ENCODE assay signal across 8 cellular contexts in genomic region chr17:27430882-27431491, GRCh38. TPM values are rescaled to one million over a fixed set of nuclear protein-coding genes. Genes with fewer than 3 reads are reported as not detected.
DNase-seq lines count a peak whose midpoint lies in the region; ATAC-seq and TF ChIP-seq lines count a peak whose summit lies in the region.

No MANE protein-coding gene starts in this region.

- H3K4me1 ChIP-seq in right cardiac atrium (ENCODE audit: control insufficient read depth, insufficient read depth, low read length) (no peaks in the 10 kb centered on the region), transverse colon (no peaks in the 10 kb centered on the region)

- 79% methylated on average over 10 of the region's 10 CpGs for WGBS in right cardiac atrium
- 76 to 92% methylated on average over 5 to 10 of the region's 10 CpGs for WGBS in transverse colon (ENCODE audit: low coverage in 1 of 2), 2 donors

- ATAC-seq in right cardiac atrium (peak; percentile 52 to 54), HG02840 (IDR thresholded peaks at IDR 0.05; ENCODE audit: low FRiP score, unreplicated experiment) (no peak), GM21367 (IDR thresholded peaks at IDR 0.05; ENCODE audit: unreplicated experiment) (no peak), sciatic nerve (no peak)

- TF ChIP-seq CTCF in AG04450 (IDR thresholded peaks at IDR 0.05; ENCODE audit: low read depth, low read length) (peak; percentile 81), VCaP (conservative IDR thresholded peaks at IDR 0.05) (peak; percentile 88), transverse colon (IDR thresholded peaks at IDR 0.05) (peak; percentile 42 to 54 (median 50))

- TF ChIP-seq EP300 in transverse colon (IDR thresholded peaks at IDR 0.05; ENCODE audit: low read depth): no peak

- in situ Hi-C loops in transverse colon (cut with MboI; ENCODE audit: low pct_ligation_motif_present in 1 of 4, low pct_unique_long_range_greater_than_20kb in 1 of 4, low sequenced_read_pairs in 3 of 4): no loop called here

- intact Hi-C loops in right cardiac atrium (cut with DNase I): loop anchor here in 1 of 4 donors (5.0 kb wide), 1 partner anchor 79 kb away; no protein-coding TSS in a partner anchor
- intact Hi-C loops in transverse colon (cut with DNase I; ENCODE audit: low total_unique reads): no loop called here
- intact Hi-C loops in sciatic nerve (cut with DNase I): no loop called here

- no peak for TF ChIP-seq POLR2A in transverse colon (IDR thresholded peaks at IDR 0.05)

- no peaks in the 10 kb centered on the region; the same call in 1 of the 2 replicates for H3K9me3 ChIP-seq in AG04450 (ENCODE audit: control insufficient read depth, insufficient read depth, low read length)
- no peaks in the 10 kb centered on the region for H3K9me3 ChIP-seq in right cardiac atrium (ENCODE audit: control insufficient read depth, low read length)
- no peaks in the 10 kb centered on the region for H3K9me3 ChIP-seq in transverse colon

- DNase-seq in AG04450 (ENCODE audit: low read depth, low spot score) (no peak), H7 (peak; percentile 76), right cardiac atrium (peak in 1 of 3 donors; percentile 78), transverse colon (peak; percentile 28), sciatic nerve (ENCODE audit: low spot score) (no peak)

- H3K36me3 ChIP-seq in H7 (replicated peaks; ENCODE audit: control insufficient read depth, insufficient read depth, low read length) (no peaks in the 10 kb centered on the region), transverse colon (no peaks in the 10 kb centered on the region)

- H3K4me3 ChIP-seq in AG04450 (ENCODE audit: low read depth, low read length) (no peak overlapping the region), H7 (ENCODE audit: insufficient read depth, low read depth, low read length) (no peak overlapping the region), right cardiac atrium (ENCODE audit: low read length) (no peak overlapping the region), transverse colon (no peak overlapping the region)

- POLR2A ChIA-PET in AG04450 (lab: Yijun Ruan, JAX): no interaction called here

- no peaks in the 10 kb centered on the region for H3K27me3 ChIP-seq in AG04450 (ENCODE audit: control insufficient read depth, insufficient read depth, low read length)
- H3K27me3 ChIP-seq in H7 (ENCODE audit: control insufficient read depth, insufficient read depth, low read length): no peaks in the 10 kb centered on the region
- no peaks in the 10 kb centered on the region for H3K27me3 ChIP-seq in right cardiac atrium (ENCODE audit: control insufficient read depth, insufficient read depth)
- no peaks in the 10 kb centered on the region for H3K27me3 ChIP-seq in transverse colon

- H3K27ac ChIP-seq in AG04450 (ENCODE audit: low read depth, low read length) (no peak overlapping the region), VCaP (no peak overlapping the region), right cardiac atrium (ENCODE audit: low read length) (no peak overlapping the region), transverse colon (no peak overlapping the region)

- CTCF ChIA-PET in AG04450 (lab: Charles Lee): interaction anchor here (0.6 to 2.1 kb wide), 9 partner anchors 9 to 194 kb away, joined by 3 to 15 read pairs (median 4); no protein-coding TSS in a partner anchor

RNA-seq across cellular contexts. Expression of gene KSR1, which starts 25.3 kb away (rescaled TPM):
- 28.2 and 34.9 TPM in 2 replicates for polyA plus RNA-seq in AG04450 (2011; rRNA removed)
- 56.0 and 69.7 TPM in 2 replicates for polyA minus RNA-seq in AG04450 (2011; rRNA and poly(A)+ RNA removed)
- 30.4 and 31.2 TPM in 2 replicates for total RNA-seq in H7 (2014; rRNA removed; shearing (Covaris generic))
- 10 to 100 TPM; 13.1 to 22.7 (median 14.1) TPM for total RNA-seq in right cardiac atrium
- 8.7 TPM for polyA plus RNA-seq in right cardiac atrium
- 10 to 100 TPM in 3 of 4 donors, 1 to 10 TPM in 1; 8.2 to 55.7 (median 30.9) TPM for total RNA-seq in transverse colon
- total RNA-seq in sciatic nerve: 82.2 TPM

Comparison
In these comparisons a context has a peak if more than half of its experiments do, and no peak if none do; other contexts are left out.
1. DNase-seq: peak in H7 (single experiment) and transverse colon (single experiment); none in AG04450 (single experiment) and sciatic nerve (single experiment).
2. ATAC-seq: peak in right cardiac atrium (2 of 2); none in HG02840 (single experiment), GM21367 (single experiment) and sciatic nerve (single experiment).
3. Peak in every context shown above with its lines, with median percentiles within 50 percentile points of each other: CTCF ChIP-seq.